Comparison of ENCODE assay signal across 19 cellular contexts in the genomic region with DNA sequence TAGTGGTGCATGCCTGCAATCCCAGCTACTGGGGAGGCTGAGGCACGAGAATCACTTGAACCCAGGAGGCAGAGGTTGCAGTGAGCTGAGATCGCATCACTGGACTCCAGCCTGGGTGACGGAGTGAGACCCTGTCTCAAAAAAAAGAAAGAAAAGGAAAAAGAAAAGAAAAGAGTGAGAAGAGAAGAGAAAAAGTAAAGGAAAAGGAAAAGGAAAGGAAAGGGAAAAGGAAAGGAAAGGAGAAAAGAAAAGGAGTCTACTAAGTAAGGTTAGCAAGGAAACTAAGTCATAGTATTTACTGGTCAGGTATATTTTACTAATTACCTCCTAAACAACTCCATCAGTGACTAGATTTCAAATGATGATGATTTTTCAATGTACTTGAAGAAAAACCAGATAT.
"Had no signal": no experiment of that assay in that cellular context is flagged by ENCODE, and none has a peak within 500 bp of the region (broad histone marks: within the 10 kb centered on the region; RNA-seq: fewer than 3 reads in every experiment).

No MANE protein-coding gene starts in this region.

- H3K4me3 ChIP-seq: colonic mucosa, esophagus muscularis mucosa, gastrocnemius medialis, heart right ventricle, left lung, lower lobe of right lung had no signal

- ATAC-seq: gastrocnemius medialis; heart right ventricle; left cardiac atrium; left lung; left ventricle myocardium superior; lower lobe of right lung; naive thymus-derived CD4-positive, alpha-beta T cell had no signal

- H3K27ac Mint-ChIP-seq: dendritic cell treated with granulocyte-macrophage colony-stimulating factor and Interleukin-4, amounts not matched to agents 40 ng/mL and 50 ng/mL, for 4 days; naive thymus-derived CD4-positive, alpha-beta T cell had no signal

- H3K9me3 ChIP-seq: colonic mucosa, esophagus muscularis mucosa, gastrocnemius medialis, heart right ventricle, left lung, lower lobe of right lung had no signal

- H3K36me3 ChIP-seq: colonic mucosa, gastrocnemius medialis had no signal

- H3K4me1 ChIP-seq: colonic mucosa, esophagus muscularis mucosa, gastrocnemius medialis, left lung had no signal

- DNase-seq: colonic mucosa; cortex of kidney; effector CD8-positive, alpha-beta T cell; foreskin fibroblast; foreskin melanocyte; gastrocnemius medialis; glutamatergic neuron; head of caudate nucleus; heart right ventricle; hippocampal formation; left cardiac atrium; left lung; left ventricle myocardium superior; lower lobe of right lung; mesendoderm; midbrain; naive thymus-derived CD4-positive, alpha-beta T cell had no signal

- H3K27me3 ChIP-seq: colonic mucosa, esophagus muscularis mucosa, gastrocnemius medialis, heart right ventricle, left lung had no signal

- H3K27me3 Mint-ChIP-seq: dendritic cell treated with granulocyte-macrophage colony-stimulating factor and Interleukin-4, amounts not matched to agents 40 ng/mL and 50 ng/mL, for 4 days; naive thymus-derived CD4-positive, alpha-beta T cell had no signal

- H3K9me3 Mint-ChIP-seq: dendritic cell treated with granulocyte-macrophage colony-stimulating factor and Interleukin-4, amounts not matched to agents 40 ng/mL and 50 ng/mL, for 4 days; naive thymus-derived CD4-positive, alpha-beta T cell had no signal

- H3K27ac ChIP-seq: colonic mucosa, esophagus muscularis mucosa, gastrocnemius medialis, heart right ventricle, left lung, lower lobe of right lung had no signal

- H3K4me3 Mint-ChIP-seq: dendritic cell treated with granulocyte-macrophage colony-stimulating factor and Interleukin-4, amounts not matched to agents 40 ng/mL and 50 ng/mL, for 4 days; naive thymus-derived CD4-positive, alpha-beta T cell had no signal
